Comparison of ENCODE assay signal across 9 cellular contexts in genomic region chr14:51547260-51547659, GRCh38.
DNase-seq lines count a peak whose midpoint lies in the region; ATAC-seq, FAIRE-seq and TF ChIP-seq lines count a peak whose summit lies in the region.
"Had no signal": no experiment of that assay in that cellular context is flagged by ENCODE, and none has a peak within 500 bp of the region (broad histone marks: within the 10 kb centered on the region; RNA-seq: fewer than 3 reads in every experiment).

No MANE protein-coding gene starts in this region.

- peak; percentile 35 for ATAC-seq in body of pancreas

- H3K27ac ChIP-seq in body of pancreas (no peak overlapping the region), kidney (ENCODE audit: low read depth in 2 of 2, low read length in 2 of 2) (no peak overlapping the region), thyroid gland (peak overlapping the region in 2 of 3 donors; percentile 36 to 76), OCI-LY7 (ENCODE audit: low read depth, low read length, poor library complexity, severe bottlenecking) (no peak overlapping the region)

- 47 to 59% methylated on average over 3 of the region's 3 CpGs for WGBS in body of pancreas, 2 donors
- 33 to 62% methylated on average over 3 of the region's 3 CpGs for WGBS in thyroid gland, 2 donors

- CTCF ChIA-PET in OCI-LY7 (lab: Charles Lee; ENCODE audit: unreplicated experiment): no interaction called here

- intact Hi-C loops in body of pancreas (cut with DNase I): no loop called here
- intact Hi-C loops in kidney (cut with DNase I): no loop called here
- intact Hi-C loops in thyroid gland (cut with DNase I): no loop called here
- intact Hi-C loops in OCI-LY7 (cut with micrococcal nuclease; ENCODE audit: unreplicated experiment): no loop called here

- H3K4me2 ChIP-seq in OCI-LY7 (ENCODE audit: low read length): no peak overlapping the region

- H4K20me1 ChIP-seq in OCI-LY7 (ENCODE audit: insufficient read depth, low read length): no peaks in the 10 kb centered on the region

- H3K4me1 ChIP-seq in body of pancreas: no peaks in the 10 kb centered on the region
- H3K4me1 ChIP-seq in kidney (ENCODE audit: control insufficient read depth in 1 of 2, insufficient read depth in 1 of 2, low read depth in 1 of 2, low read length in 2 of 2): no peaks in the 10 kb centered on the region
- H3K4me1 ChIP-seq in thyroid gland: peaks cover 0 to 14% of the 10 kb centered on the region in 2 donors
- no peaks in the 10 kb centered on the region for H3K4me1 ChIP-seq in OCI-LY7 (ENCODE audit: insufficient read depth, low read length, poor library complexity, severe bottlenecking)

- H3K9me3 ChIP-seq in body of pancreas: no peaks in the 10 kb centered on the region
- H3K9me3 ChIP-seq in kidney (ENCODE audit: control insufficient read depth in 1 of 2, low read length in 2 of 2): no peaks in the 10 kb centered on the region
- no peaks in the 10 kb centered on the region for H3K9me3 ChIP-seq in thyroid gland
- H3K9me3 ChIP-seq in OCI-LY7 (ENCODE audit: low read length): no peaks in the 10 kb centered on the region

- POLR2A ChIA-PET in OCI-LY7 (lab: Charles Lee): no interaction called here

- no peak overlapping the region for H2AFZ ChIP-seq in OCI-LY7 (ENCODE audit: low read length)

- H3K27me3 ChIP-seq in body of pancreas: no peaks in the 10 kb centered on the region
- no peaks in the 10 kb centered on the region for H3K27me3 ChIP-seq in thyroid gland

- TF ChIP-seq CTCF in body of pancreas (IDR thresholded peaks at IDR 0.05) (no peak), kidney (IDR thresholded peaks at IDR 0.05; ENCODE audit: borderline replicate concordance, extremely low read depth, insufficient read depth) (no peak), thyroid gland (IDR thresholded peaks at IDR 0.05) (no peak), OCI-LY7 (conservative IDR thresholded peaks at IDR 0.05; ENCODE audit: low read length) (no peak)

- no peak overlapping the region for H3K4me3 ChIP-seq in body of pancreas
- no peak overlapping the region for H3K4me3 ChIP-seq in kidney (ENCODE audit: low read length in 2 of 2)
- H3K4me3 ChIP-seq in thyroid gland (replicated peaks in 1 of 3): no peak overlapping the region
- no peak overlapping the region for H3K4me3 ChIP-seq in OCI-LY7 (ENCODE audit: low read depth, low read length, poor library complexity, severe bottlenecking)

- TF ChIP-seq POLR2A in body of pancreas (IDR thresholded peaks at IDR 0.05): no peak
- TF ChIP-seq POLR2A in thyroid gland (IDR thresholded peaks at IDR 0.05): no peak

- peak; percentile 30 for FAIRE-seq in kidney (lab: Jason Lieb, UNC)
- FAIRE-seq: frontal cortex had no signal

- H3K9ac ChIP-seq in kidney (ENCODE audit: low read length in 2 of 2): no peak overlapping the region

- H3K36me3 ChIP-seq in body of pancreas (replicated peaks in 1 of 2; ENCODE audit: insufficient read depth in 1 of 2, low read depth in 2 of 2): no peaks in the 10 kb centered on the region
- no peaks in the 10 kb centered on the region for H3K36me3 ChIP-seq in kidney (ENCODE audit: control insufficient read depth in 1 of 2, insufficient read depth in 2 of 2, low read length in 2 of 2)
- H3K36me3 ChIP-seq in thyroid gland: no peaks in the 10 kb centered on the region
- no peaks in the 10 kb centered on the region for H3K36me3 ChIP-seq in OCI-LY7 (ENCODE audit: insufficient read depth, low read length)

- BruUV-seq in OCI-LY7 (replicated peaks; lab: Mats Ljungman, UMichigan): no TSS peak

- no peaks in the 10 kb centered on the region for H3K9me2 ChIP-seq in OCI-LY7 (ENCODE audit: insufficient read depth, low read length)

- H3K79me2 ChIP-seq in OCI-LY7 (ENCODE audit: insufficient read depth, low read depth, low read length): no peaks in the 10 kb centered on the region

- DNase-seq in HS-27A (ENCODE audit: low read depth) (peak; percentile 97), body of pancreas (peak in 2 of 4 donors; percentile 15 to 17), kidney (no peak), thyroid gland (peak; percentile 23 to 53), OCI-M2 (lab: John Stamatoyannopoulos, UW; ENCODE audit: unreplicated experiment) (no peak), OCI-LY7 (ENCODE audit: low spot score) (no peak), NCI-H82 treated with DMSO at 0.1 percent for 48 hours (lab: John Stamatoyannopoulos, UW; ENCODE audit: unreplicated experiment) (no peak)
- no peak for DNase-seq in stimulated activated CD4-positive, alpha-beta T cell treated with anti-CD3 and anti-CD28 coated beads, Interleukin-4, amount 100 ng/mL, for 1 hour

Comparison
In these comparisons a context has a peak if more than half of its experiments do, and no peak if none do; other contexts are left out.
1. DNase-seq: peak in HS-27A (single experiment) and thyroid gland (2 of 2); none in kidney (single experiment), stimulated activated CD4-positive, alpha-beta T cell treated with anti-CD3 and anti-CD28 coated beads, Interleukin-4, amount 100 ng/mL, for 1 hour (single experiment), OCI-M2 (single experiment), OCI-LY7 (single experiment) and NCI-H82 treated with DMSO at 0.1 percent for 48 hours (single experiment).
2. H3K27ac ChIP-seq: peak in thyroid gland (2 of 3); none in body of pancreas (0 of 4), kidney (0 of 2) and OCI-LY7 (single experiment).